In genomic region chr3:148582126-148582525, GRCh38 we compare ENCODE assay signal across 16 cellular contexts.
"Had no signal": no experiment of that assay in that cellular context is flagged by ENCODE, and none has a peak within 500 bp of the region (broad histone marks: within the 10 kb centered on the region; RNA-seq: fewer than 3 reads in every experiment).

No MANE protein-coding gene starts in this region.

- ATAC-seq: left lung, T-helper 17 cell had no signal

- H3K27ac ChIP-seq: brain microvascular endothelial cell, left lung, skin epidermis, stomach, thyroid gland, uterus had no signal

- H3K9me3 Mint-ChIP-seq: activated B cell treated with CpG ODN at 0.5 μM for 24 hours; activated CD4-positive, alpha-beta T cell treated with anti-CD3 and anti-CD28 coated beads, Interleukin-2, amount 10 ng/mL, durations not matched to agents 7 days and 5 days; activated naive CD4-positive, alpha-beta T cell treated with anti-CD3 and anti-CD28 coated beads, Interleukin-2, amount 50 U/mL, for 24 hours; neural crest cell had no signal

- H3K27ac Mint-ChIP-seq: activated B cell treated with CpG ODN at 0.5 μM for 24 hours; activated CD4-positive, alpha-beta T cell treated with anti-CD3 and anti-CD28 coated beads, Interleukin-2, amount 10 ng/mL, durations not matched to agents 7 days and 5 days; activated naive CD4-positive, alpha-beta T cell treated with anti-CD3 and anti-CD28 coated beads, Interleukin-2, amount 50 U/mL, for 24 hours; T-helper 17 cell had no signal

- H3K27me3 ChIP-seq: brain microvascular endothelial cell, left lung, stomach, thyroid gland, uterus had no signal

- H3K36me3 ChIP-seq: brain microvascular endothelial cell, left lung, stomach, thyroid gland, uterus had no signal

- H3K4me3 Mint-ChIP-seq: activated B cell treated with CpG ODN at 0.5 μM for 24 hours; activated CD4-positive, alpha-beta T cell treated with anti-CD3 and anti-CD28 coated beads, Interleukin-2, amount 10 ng/mL, durations not matched to agents 7 days and 5 days; activated naive CD4-positive, alpha-beta T cell treated with anti-CD3 and anti-CD28 coated beads, Interleukin-2, amount 50 U/mL, for 24 hours; neural crest cell; T-helper 17 cell had no signal

- H3K4me1 Mint-ChIP-seq: activated B cell treated with CpG ODN at 0.5 μM for 24 hours; activated CD4-positive, alpha-beta T cell treated with anti-CD3 and anti-CD28 coated beads, Interleukin-2, amount 10 ng/mL, durations not matched to agents 7 days and 5 days; activated naive CD4-positive, alpha-beta T cell treated with anti-CD3 and anti-CD28 coated beads, Interleukin-2, amount 50 U/mL, for 24 hours; neural crest cell; T-helper 17 cell had no signal

- H3K9me3 ChIP-seq: thyroid gland, uterus had no signal

- H3K36me3 Mint-ChIP-seq: activated naive CD4-positive, alpha-beta T cell treated with anti-CD3 and anti-CD28 coated beads, Interleukin-2, amount 50 U/mL, for 24 hours had no signal

- DNase-seq: activated B cell treated with CpG ODN at 0.5 μM for 24 hours; activated CD4-positive, alpha-beta T cell treated with anti-CD3 and anti-CD28 coated beads, Interleukin-2, amount 10 ng/mL, durations not matched to agents 7 days and 5 days; activated CD8-positive, alpha-beta memory T cell treated with anti-CD3 and anti-CD28 coated beads for 24 hours; activated T-cell treated with anti-CD3 and anti-CD28 coated beads for 4 hours; amniotic stem cell; brain microvascular endothelial cell; effector CD4-positive, alpha-beta T cell; left lung; stimulated activated CD4-positive, alpha-beta T cell treated with anti-CD3 and anti-CD28 coated beads, Interleukin-4, amount 100 ng/mL, for 4 hours; stomach; T-helper 17 cell; thyroid gland; uterus had no signal

- H3K4me3 ChIP-seq: left lung, skin epidermis, stomach, thyroid gland, uterus had no signal

- H3K27me3 Mint-ChIP-seq: activated B cell treated with CpG ODN at 0.5 μM for 24 hours; activated CD4-positive, alpha-beta T cell treated with anti-CD3 and anti-CD28 coated beads, Interleukin-2, amount 10 ng/mL, durations not matched to agents 7 days and 5 days; activated naive CD4-positive, alpha-beta T cell treated with anti-CD3 and anti-CD28 coated beads, Interleukin-2, amount 50 U/mL, for 24 hours; T-helper 17 cell had no signal

- H3K4me1 ChIP-seq: left lung, thyroid gland, uterus had no signal
